Comparison of ENCODE assay signal across 8 cellular contexts in the genomic region with DNA sequence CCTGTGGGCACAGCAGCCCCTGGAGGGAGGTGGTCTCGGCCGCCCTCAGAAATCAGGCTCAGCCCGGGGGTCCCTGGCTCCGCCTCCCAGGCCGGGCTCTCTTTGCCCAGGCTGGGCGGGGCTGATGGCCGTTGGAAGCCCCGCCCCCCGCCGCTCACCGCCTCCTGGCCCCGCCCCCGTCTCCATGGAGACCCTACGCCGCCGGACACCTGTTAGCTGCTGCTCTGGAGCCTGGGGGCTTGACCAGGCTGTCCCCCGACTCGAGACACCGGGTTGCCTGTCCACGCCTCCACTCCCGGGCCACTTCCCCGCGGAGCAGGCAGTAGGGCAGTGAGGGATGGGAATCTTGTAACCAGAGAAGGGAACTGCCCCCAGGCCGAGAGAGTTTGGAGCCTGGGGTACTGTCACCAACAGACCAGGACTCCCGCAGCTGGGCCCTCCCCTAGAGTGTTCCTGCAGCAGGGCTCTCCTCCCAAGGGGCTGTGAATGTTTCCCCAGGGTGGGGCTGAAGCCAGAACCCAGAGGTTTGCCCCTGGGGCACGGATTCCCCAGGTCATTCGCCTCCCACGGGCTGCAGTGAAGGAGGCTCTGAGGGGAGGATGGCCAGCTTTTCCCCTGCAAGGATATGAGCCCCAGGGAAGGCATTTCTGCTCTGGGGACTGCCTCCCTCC. TPM values are rescaled to one million over a fixed set of nuclear protein-coding genes. Genes with fewer than 3 reads are reported as not detected.
DNase-seq lines count a peak whose midpoint lies in the region; ATAC-seq and TF ChIP-seq lines count a peak whose summit lies in the region.

No MANE protein-coding gene starts in this region.

- ATAC-seq in GM21423 (IDR thresholded peaks at IDR 0.05; ENCODE audit: unreplicated experiment) (peak; percentile 56), mucosa of descending colon (peak; percentile 77)

- intact Hi-C loops in Calu3 (cut with micrococcal nuclease; ENCODE audit: unreplicated experiment) (loop anchor here (2.0 kb wide), 1 partner anchor 18 kb away; no protein-coding TSS in a partner anchor), mucosa of descending colon (cut with DNase I, micrococcal nuclease) (no loop called here)

- CTCF ChIA-PET in Calu3 (lab: Charles Lee), result interaction anchor here (1.9 kb wide), 1 partner anchor 22 kb away, joined by 8 read pairs; no protein-coding TSS in a partner anchor

- peaks cover 69% of the 10 kb centered on the region for H3K27me3 Mint-ChIP-seq in Calu3 (ENCODE audit: unreplicated experiment)
- H3K27me3 Mint-ChIP-seq in chondrocyte (ENCODE audit: low read depth), result peaks cover 11% of the 10 kb centered on the region

- H3K4me3 ChIP-seq in mucosa of descending colon, result no peak overlapping the region

- BruUV-seq in Calu3 (replicated peaks; lab: Mats Ljungman, UMichigan), result no TSS peak

- H3K9me3 Mint-ChIP-seq in Calu3 (ENCODE audit: low read depth, unreplicated experiment) (peaks cover 9% of the 10 kb centered on the region), chondrocyte (ENCODE audit: low read depth) (peaks cover 5% of the 10 kb centered on the region)

- DNase-seq in Calu3, result peak; percentile 70
- DNase-seq in NCI-H69 (lab: John Stamatoyannopoulos, UW), result peak; percentile 74
- DNase-seq in chondrocyte (ENCODE audit: low spot score), result no peak
- DNase-seq in mucosa of descending colon, result peak; percentile 69 to 79 (median 79)
- no peak for DNase-seq in superior temporal gyrus (ENCODE audit: extremely low spot score)
- DNase-seq in NCI-H1694 treated with DMSO at 0.1 percent for 48 hours (lab: John Stamatoyannopoulos, UW), result no peak
- no peak for DNase-seq in D341Med (ENCODE audit: low spot score)

- peaks cover 5% of the 10 kb centered on the region for H3K36me3 Mint-ChIP-seq in Calu3 (ENCODE audit: insufficient read depth, unreplicated experiment)
- H3K36me3 Mint-ChIP-seq in chondrocyte (ENCODE audit: low read depth), result no peaks in the 10 kb centered on the region

- H3K9me3 ChIP-seq in mucosa of descending colon, result peaks cover 6% of the 10 kb centered on the region

- no peak for TF ChIP-seq CTCF in Calu3 (IDR thresholded peaks at IDR 0.05; ENCODE audit: unreplicated experiment)
- no peak for TF ChIP-seq CTCF in chondrocyte (IDR thresholded peaks at IDR 0.05)
- no peak for TF ChIP-seq CTCF in mucosa of descending colon (IDR thresholded peaks at IDR 0.05)

- H3K27ac Mint-ChIP-seq in Calu3 (ENCODE audit: unreplicated experiment), result no peak overlapping the region
- no peak overlapping the region for H3K27ac Mint-ChIP-seq in chondrocyte (ENCODE audit: unreplicated experiment)

- peaks cover 11% of the 10 kb centered on the region for H3K4me1 ChIP-seq in mucosa of descending colon (ENCODE audit: low read depth)

- H3K4me3 Mint-ChIP-seq in Calu3 (ENCODE audit: low read depth, unreplicated experiment) (peak overlapping the region; percentile 59), chondrocyte (ENCODE audit: unreplicated experiment) (peak overlapping the region; percentile 46)

- peaks cover 20% of the 10 kb centered on the region for H3K4me1 Mint-ChIP-seq in Calu3 (ENCODE audit: low read depth, unreplicated experiment)
- peaks cover 8% of the 10 kb centered on the region for H3K4me1 Mint-ChIP-seq in chondrocyte (ENCODE audit: low read depth)

- no peaks in the 10 kb centered on the region for H3K36me3 ChIP-seq in mucosa of descending colon (ENCODE audit: low read depth)

RNA-seq across cellular contexts. Expression of gene RPL32, which starts 27.8 kb away (rescaled TPM):
- total RNA-seq in Calu3 (2022), result 1,117 and 1,222 TPM in 2 replicates
- 960 to 1,087 TPM (median 972 TPM) in 3 replicates for total RNA-seq in chondrocyte
- 1,000 to 10,000 TPM; 1,042 to 1,233 (median 1,185) TPM for total RNA-seq in mucosa of descending colon

Comparison
In these comparisons a context has a peak if more than half of its experiments do, and no peak if none do; other contexts are left out.
1. DNase-seq: peak in Calu3 (single experiment), NCI-H69 (single experiment) and mucosa of descending colon (3 of 3); none in chondrocyte (single experiment), superior temporal gyrus (single experiment), NCI-H1694 treated with DMSO at 0.1 percent for 48 hours (single experiment) and D341Med (single experiment).